1 cellular context compared by ENCODE assay signal in genomic region chr6:52231411-52232127, GRCh38.
TF ChIP-seq lines count a peak whose summit lies in the region.

No MANE protein-coding gene starts in this region.

TF ChIP-seq in GM12878, 131 proteins besides CTCF, POLR2A, EP300 and RAD21 (continued from another document):
- TF ChIP-seq SREBF2 (IDR thresholded peaks at IDR 0.05; ENCODE audit: low read length) (no peak), PAX5 (IDR thresholded peaks at IDR 0.05; ENCODE audit: borderline replicate concordance, low read depth, low read length) (peak; percentile 86), STAT3 (IDR thresholded peaks at IDR 0.05; ENCODE audit: low read depth, low read length) (no peak), USF2 (IDR thresholded peaks at IDR 0.05; ENCODE audit: borderline replicate concordance, low read depth, low read length) (no peak), BCL11A (IDR thresholded peaks at IDR 0.05; ENCODE audit: low read depth, low read length) (peak; percentile 49; the same call in 1 of the 2 replicates), HDAC2 (IDR thresholded peaks at IDR 0.05) (no peak), REST (IDR thresholded peaks at IDR 0.05; ENCODE audit: low read depth, low read length) (no peak)
